Comparison of ENCODE assay signal across 1 cellular context in genomic region chr12:50952510-50952909, GRCh38.
TF ChIP-seq lines count a peak whose summit lies in the region.

TSS of gene HIGD1C (plus strand) at chr12:50952544. CDS start at chr12:50953999, 1,455 bp downstream.

TF ChIP-seq in HepG2, 621 proteins besides CTCF, POLR2A, EP300 and RAD21:
- TF ChIP-seq IRF9 (CRISPR knock-in tag; IDR thresholded peaks at IDR 0.05; ENCODE audit: borderline replicate concordance) (no peak), AGO2 (optimal IDR thresholded peaks at IDR 0.05; ENCODE audit: low read depth, low read length) (no peak), NCOR1 (IDR thresholded peaks at IDR 0.05; ENCODE audit: borderline replicate concordance, low read length) (no peak), BORCS8-MEF2B (CRISPR knock-in tag; IDR thresholded peaks at IDR 0.05) (no peak), ZNF274 (CRISPR knock-in tag; IDR thresholded peaks at IDR 0.05) (no peak), ZKSCAN1 (IDR thresholded peaks at IDR 0.05; ENCODE audit: low read length) (no peak), ARNTL (CRISPR knock-in tag; IDR thresholded peaks at IDR 0.05) (no peak), PCBP2 (optimal IDR thresholded peaks at IDR 0.05; ENCODE audit: low read depth, low read length, poor library complexity, severe bottlenecking) (no peak), ZBTB21 (CRISPR knock-in tag; IDR thresholded peaks at IDR 0.05) (no peak), ZNF724P (CRISPR knock-in tag; IDR thresholded peaks at IDR 0.05; ENCODE audit: borderline replicate concordance) (no peak), ZNF710 (CRISPR knock-in tag; IDR thresholded peaks at IDR 0.05; ENCODE audit: borderline replicate concordance) (no peak), MYC (CRISPR knock-in tag; IDR thresholded peaks at IDR 0.05; ENCODE audit: borderline replicate concordance) (no peak), ZFP90 (CRISPR knock-in tag; IDR thresholded peaks at IDR 0.05; ENCODE audit: borderline replicate concordance) (no peak), TCF12 (IDR thresholded peaks at IDR 0.05) (no peak), TCF12 (CRISPR knock-in tag; IDR thresholded peaks at IDR 0.05) (no peak), RBAK (CRISPR knock-in tag; IDR thresholded peaks at IDR 0.05) (no peak), E2F1 (CRISPR knock-in tag; IDR thresholded peaks at IDR 0.05) (no peak)
